10 cellular contexts compared by ENCODE assay signal in genomic region chr2:189569295-189569925, GRCh38. TPM values are rescaled to one million over a fixed set of nuclear protein-coding genes. Genes with fewer than 3 reads are reported as not detected.
DNase-seq lines count a peak whose midpoint lies in the region; ATAC-seq and TF ChIP-seq lines count a peak whose summit lies in the region.
"Had no signal": no experiment of that assay in that cellular context is flagged by ENCODE, and none has a peak within 500 bp of the region (broad histone marks: within the 10 kb centered on the region; RNA-seq: fewer than 3 reads in every experiment).

No MANE protein-coding gene starts in this region.

- H3K4me3 ChIP-seq in CD4-positive, CD25-positive, alpha-beta regulatory T cell (ENCODE audit: low read depth, low read length): no peak overlapping the region
- H3K4me3 ChIP-seq in ascending aorta: peak overlapping the region; percentile 0 to 24
- H3K4me3 ChIP-seq in lung: no peak overlapping the region

- peaks cover 18% of the 10 kb centered on the region for H3K36me3 Mint-ChIP-seq in CD4-positive, CD25-positive, alpha-beta regulatory T cell
- H3K36me3 Mint-ChIP-seq: memory B cell had no signal

- H3K27ac Mint-ChIP-seq in CD4-positive, CD25-positive, alpha-beta regulatory T cell: peak overlapping the region in 2 of 3 donors; percentile 15 to 84
- H3K27ac Mint-ChIP-seq: memory B cell had no signal

- H3K4me1 ChIP-seq in CD4-positive, CD25-positive, alpha-beta regulatory T cell (ENCODE audit: control insufficient read depth, insufficient read depth, low read length, poor library complexity, severe bottlenecking): peaks cover 4% of the 10 kb centered on the region
- peaks cover 16 to 86% of the 10 kb centered on the region in 2 donors for H3K4me1 ChIP-seq in ascending aorta
- H3K4me1 ChIP-seq in lung (ENCODE audit: control insufficient read depth in 2 of 2, insufficient read depth in 2 of 2, low read length in 2 of 2): peaks cover 0 to 11% of the 10 kb centered on the region in 2 donors

- no peaks in the 10 kb centered on the region for H3K36me3 ChIP-seq in CD4-positive, CD25-positive, alpha-beta regulatory T cell (ENCODE audit: control insufficient read depth, insufficient read depth, low read length)
- H3K36me3 ChIP-seq in ascending aorta (peaks cover 24 to 81% of the 10 kb centered on the region in 2 donors), lung (ENCODE audit: control insufficient read depth in 2 of 2, insufficient read depth in 2 of 2, low read length in 2 of 2) (peaks cover 7 to 13% of the 10 kb centered on the region in 2 donors)

- 16 to 20% methylated on average over 1 of the region's 1 CpG for WGBS in lung, 2 donors

- peaks cover 14 to 32% (median 14%) of the 10 kb centered on the region in 4 donors for H3K4me1 Mint-ChIP-seq in CD4-positive, CD25-positive, alpha-beta regulatory T cell

- peaks cover 0 to 2% (median 0%) of the 10 kb centered on the region in 7 donors for H3K9me3 Mint-ChIP-seq in CD4-positive, CD25-positive, alpha-beta regulatory T cell
- H3K9me3 Mint-ChIP-seq: memory B cell had no signal

- TF ChIP-seq CTCF in ascending aorta (IDR thresholded peaks at IDR 0.05) (peak in 2 of 3 experiments; percentile 19 to 51), lung (IDR thresholded peaks at IDR 0.05; ENCODE audit: control extremely low read depth, extremely low read depth) (no peak)

- no peak overlapping the region for H3K27ac ChIP-seq in CD4-positive, CD25-positive, alpha-beta regulatory T cell (ENCODE audit: insufficient read depth, low read length, poor library complexity, severe bottlenecking)
- H3K27ac ChIP-seq in ascending aorta: peak overlapping the region; percentile 86 to 89
- peak overlapping the region; percentile 60 to 74 for H3K27ac ChIP-seq in lung (ENCODE audit: low read depth in 1 of 2, low read length in 1 of 2)

- H3K9me3 ChIP-seq in CD4-positive, CD25-positive, alpha-beta regulatory T cell (ENCODE audit: control insufficient read depth in 2 of 2, low read length in 2 of 2): no peaks in the 10 kb centered on the region
- H3K9me3 ChIP-seq in ascending aorta: no peaks in the 10 kb centered on the region
- H3K9me3 ChIP-seq in lung (ENCODE audit: control insufficient read depth in 2 of 2, insufficient read depth in 1 of 2, low read length in 1 of 2): no peaks in the 10 kb centered on the region

- no peak for ATAC-seq in CD4-positive, CD25-positive, alpha-beta regulatory T cell (ENCODE audit: low read depth in 2 of 2)
- ATAC-seq in GM21825 (IDR thresholded peaks at IDR 0.05; ENCODE audit: unreplicated experiment) (peak; percentile 66), lung (ENCODE audit: insufficient read depth, low FRiP score) (no peak)

- DNase-seq in CD4-positive, CD25-positive, alpha-beta regulatory T cell: no peak
- DNase-seq in ascending aorta (ENCODE audit: low spot score in 2 of 2): peak in 1 of 2 donors; percentile 73
- DNase-seq in lung (ENCODE audit: low spot score): no peak
- no peak for DNase-seq in activated CD4-positive, CD25-positive, alpha-beta regulatory T cell (lab: John Stamatoyannopoulos, UW)
- no peak for DNase-seq in LoVo (ENCODE audit: low spot score)
- no peak for DNase-seq in hypothalamus (lab: John Stamatoyannopoulos, UW)
- DNase-seq in NCI-H1417 (lab: John Stamatoyannopoulos, UW): no peak
- DNase-seq: activated T-cell treated with anti-CD3 and anti-CD28 coated beads, Interleukin-2, amount 50 U/mL, for 1 hour had no signal

- peak overlapping the region in 1 of 4 donors; percentile 5 for H3K4me3 Mint-ChIP-seq in CD4-positive, CD25-positive, alpha-beta regulatory T cell
- H3K4me3 Mint-ChIP-seq: memory B cell had no signal

- H3K27me3 ChIP-seq in CD4-positive, CD25-positive, alpha-beta regulatory T cell (ENCODE audit: control insufficient read depth, insufficient read depth, low read length): peaks cover 7% of the 10 kb centered on the region
- H3K27me3 ChIP-seq in ascending aorta: no peaks in the 10 kb centered on the region
- no peaks in the 10 kb centered on the region for H3K27me3 ChIP-seq in lung (ENCODE audit: control insufficient read depth, insufficient read depth)

- peaks cover 15% of the 10 kb centered on the region for H3K27me3 Mint-ChIP-seq in CD4-positive, CD25-positive, alpha-beta regulatory T cell

- intact Hi-C loops in ascending aorta (cut with DNase I): loop anchor here (5.0 kb wide), 1 partner anchor 37 kb away; no protein-coding TSS in a partner anchor

RNA-seq across cellular contexts. Expression of gene SLC40A1, which starts 11.2 kb away (rescaled TPM):
- 12.9 TPM for total RNA-seq in CD4-positive, CD25-positive, alpha-beta regulatory T cell
- polyA plus RNA-seq in CD4-positive, CD25-positive, alpha-beta regulatory T cell: 10 to 100 TPM in 3 of 4 donors, 1 to 10 TPM in 1; 5.6 to 25.3 (median 18.5) TPM
- total RNA-seq in ascending aorta (40.8 TPM), lung (100 to 1,000 TPM in 1 of 2 donors, 10 to 100 TPM in 1; 94.2 to 553 TPM)
- polyA plus RNA-seq in lung: 10 to 100 TPM; 50.2 to 57.4 TPM

Comparison
In these comparisons a context has a peak if more than half of its experiments do, and no peak if none do; other contexts are left out.
1. H3K4me3 ChIP-seq: peak in ascending aorta (2 of 2); none in CD4-positive, CD25-positive, alpha-beta regulatory T cell (single experiment) and lung (single experiment).